In genomic region chr5:140557136-140557805, GRCh38 we compare ENCODE assay signal across 8 cellular contexts.
DNase-seq lines count a peak whose midpoint lies in the region; ATAC-seq and TF ChIP-seq lines count a peak whose summit lies in the region.

SRA1 (minus strand) TSS chr5:140557473; CDS start chr5:140557452, 21 bp downstream.

- peak; percentile 91 for ATAC-seq in GM21528 (IDR thresholded peaks at IDR 0.05; ENCODE audit: low FRiP score, unreplicated experiment)

- DNase-seq in DMS114 treated with DMSO at 0.1 percent for 48 hours (lab: John Stamatoyannopoulos, UW; ENCODE audit: unreplicated experiment) (peak; percentile 80), HuH-7.5 (ENCODE audit: low spot score) (peak; percentile 95), OCI-M1 (lab: John Stamatoyannopoulos, UW) (peak; percentile 95), erythroblast (lab: John Stamatoyannopoulos, UW) (peak; percentile 92 to 95)
- peak; percentile 81 for DNase-seq in activated T-cell treated with anti-CD3 and anti-CD28 coated beads, Interleukin-2, amount 50 U/mL, for 1 hour
- peak; percentile 95 for DNase-seq in stimulated activated CD8-positive, alpha-beta memory T cell treated with anti-CD3 and anti-CD28 coated beads, Interleukin-4, amount 100 ng/mL, for 48 hours

- no peaks in the 10 kb centered on the region for H3K27me3 ChIP-seq in mucosa of stomach (ENCODE audit: control insufficient read depth, insufficient read depth, low read length)

- no peaks in the 10 kb centered on the region for H3K36me3 ChIP-seq in mucosa of stomach (ENCODE audit: control insufficient read depth, insufficient read depth, low read length)

- H3K9ac ChIP-seq in mucosa of stomach (ENCODE audit: low read length), result peak within 1 kb of the TSS; percentile 93

- H3K4me3 ChIP-seq in mucosa of stomach (ENCODE audit: low read length), result peak within 1 kb of the TSS; percentile 80

- H3K9me3 ChIP-seq in mucosa of stomach (ENCODE audit: control insufficient read depth, low read length), result no peaks in the 10 kb centered on the region

- peak; percentile 96 for TF ChIP-seq POLR2A in erythroblast (IDR thresholded peaks at IDR 0.05; ENCODE audit: low read length)

- peaks cover 21% of the 10 kb centered on the region for H3K4me1 ChIP-seq in mucosa of stomach (ENCODE audit: control insufficient read depth, insufficient read depth, low read length)

Comparison
In these comparisons a context has a peak if more than half of its experiments do, and no peak if none do; other contexts are left out.
1. Peak in every context shown above with its lines: DNase-seq, ATAC-seq and H3K4me3 ChIP-seq.